Comparison of ENCODE assay signal across 12 cellular contexts in the genomic region with DNA sequence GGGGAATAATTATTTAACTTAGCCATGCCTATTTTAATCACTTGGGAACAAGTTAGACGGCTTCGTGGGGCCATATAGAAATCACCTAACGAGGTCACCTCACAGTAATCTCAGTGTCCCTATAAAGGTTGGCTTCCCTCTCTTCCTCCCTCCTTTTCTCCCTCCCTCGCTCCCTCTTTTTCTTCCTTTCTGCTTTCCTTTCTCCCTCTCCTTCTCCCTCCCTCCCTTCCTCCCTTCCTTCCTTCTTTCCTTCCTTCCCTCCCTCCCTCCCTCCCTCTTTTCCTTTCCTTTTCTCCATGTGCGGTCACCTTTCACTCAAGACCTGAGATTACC.
DNase-seq lines count a peak whose midpoint lies in the region; ATAC-seq and TF ChIP-seq lines count a peak whose summit lies in the region.
"Had no signal": no experiment of that assay in that cellular context is flagged by ENCODE, and none has a peak within 500 bp of the region (broad histone marks: within the 10 kb centered on the region; RNA-seq: fewer than 3 reads in every experiment).

No MANE protein-coding gene starts in this region.

- H3K4me1 ChIP-seq in IMR-90 (ENCODE audit: control insufficient read depth, insufficient read depth, low read length) (peaks cover 2% of the 10 kb centered on the region; the same call in 1 of the 2 replicates), psoas muscle (no peaks in the 10 kb centered on the region)
- H3K4me1 ChIP-seq: Caco-2, Peyer's patch, SJSA1 had no signal

- ATAC-seq in IMR-90 (ENCODE audit: low read depth) (no peak), psoas muscle (no peak), GM19463 (IDR thresholded peaks at IDR 0.05; ENCODE audit: unreplicated experiment) (no peak), GM18873 (IDR thresholded peaks at IDR 0.05; ENCODE audit: low FRiP score, unreplicated experiment) (no peak)

- H2BK5ac ChIP-seq in IMR-90 (ENCODE audit: low read depth, low read length, poor library complexity, severe bottlenecking): no peak overlapping the region

- H4K20me1 ChIP-seq in IMR-90 (ENCODE audit: insufficient read depth, low read length): no peaks in the 10 kb centered on the region

- H3K9me1 ChIP-seq in IMR-90 (ENCODE audit: insufficient read depth, low read length): no peaks in the 10 kb centered on the region

- H3K9me3 ChIP-seq in IMR-90 (ENCODE audit: control insufficient read depth, insufficient read depth, low read length) (no peaks in the 10 kb centered on the region), psoas muscle (no peaks in the 10 kb centered on the region)
- H3K9me3 ChIP-seq: Caco-2, Peyer's patch, SJSA1 had no signal

- H3K27me3 ChIP-seq in IMR-90 (ENCODE audit: control insufficient read depth, insufficient read depth, low read length) (no peaks in the 10 kb centered on the region), psoas muscle (ENCODE audit: insufficient read depth in 3 of 3, low read length in 2 of 3) (no peaks in the 10 kb centered on the region)
- H3K27me3 ChIP-seq: Peyer's patch had no signal

- intact Hi-C loops in Calu3 (cut with micrococcal nuclease; ENCODE audit: unreplicated experiment): loop anchor here (10.0 kb wide), 1 partner anchor 753 kb away; no protein-coding TSS in a partner anchor
- intact Hi-C loops in IMR-90 (cut with micrococcal nuclease): loop anchor here (5.0 to 10.0 kb wide), 10 partner anchors 205 to 1383 kb away; a partner anchor contains a TSS
- intact Hi-C loops in psoas muscle (cut with DNase I): loop anchor here in 1 of 2 donors (10.0 kb wide), 1 partner anchor 163 kb away; no protein-coding TSS in a partner anchor

- H4K5ac ChIP-seq in IMR-90 (ENCODE audit: low read depth, low read length): no peak overlapping the region

- POLR2A ChIA-PET in IMR-90 (lab: Charles Lee; ENCODE audit: unreplicated experiment): no interaction called here

- no peak overlapping the region for H3K14ac ChIP-seq in IMR-90 (replicated peaks; ENCODE audit: low read depth, low read length)

- WGBS in IMR-90 (ENCODE audit: extremely low coverage in 2 of 2, insufficient read length in 1 of 2), 2 experiments: 93% methylated on average over 3 of the region's 5 CpGs; no CpG with 5 or more reads in 1 of the 2 experiments
- WGBS in psoas muscle, 3 donors: 79 to 80% (median 79%) methylated on average over 4 to 5 of the region's 5 CpGs

- H3K27ac Mint-ChIP-seq in Calu3 (ENCODE audit: unreplicated experiment): no peak overlapping the region
- H3K27ac Mint-ChIP-seq: CD4-positive, alpha-beta T cell had no signal

- no peak overlapping the region for H2BK15ac ChIP-seq in IMR-90 (ENCODE audit: low read depth, low read length)

- dilution Hi-C loops in IMR-90 (cut with HindIII; ENCODE audit: low sequenced_read_pairs, unreplicated experiment): no loop called here

- no TSS peak for BruUV-seq in Calu3 (replicated peaks; lab: Mats Ljungman, UMichigan)
- BruUV-seq in IMR-90 (replicated peaks; lab: Mats Ljungman, UMichigan): no TSS peak

- H3K9me3 Mint-ChIP-seq in Calu3 (ENCODE audit: low read depth, unreplicated experiment): peaks cover 2% of the 10 kb centered on the region
- H3K9me3 Mint-ChIP-seq: CD4-positive, alpha-beta T cell had no signal

- in situ Hi-C loops in IMR-90 (cut with MboI; ENCODE audit: low sequenced_read_pairs): loop anchor here (10.0 kb wide), 1 partner anchor 1383 kb away; no protein-coding TSS in a partner anchor

- DNase-seq in Calu3: no peak
- no peak for DNase-seq in IMR-90
- DNase-seq in caudate nucleus (lab: John Stamatoyannopoulos, UW): no peak
- DNase-seq in psoas muscle: no peak
- no peak for DNase-seq in RKO (ENCODE audit: low spot score)
- DNase-seq: NCI-H748 treated with DMSO at 0.1 percent for 48 hours had no signal

- H3K23ac ChIP-seq in IMR-90 (ENCODE audit: low read depth, low read length): no peak overlapping the region

- TF ChIP-seq CTCF in Calu3 (IDR thresholded peaks at IDR 0.05; ENCODE audit: unreplicated experiment) (no peak), IMR-90 (conservative IDR thresholded peaks at IDR 0.05; ENCODE audit: low read depth, low read length) (no peak), psoas muscle (IDR thresholded peaks at IDR 0.05) (no peak)

- H3K4me3 Mint-ChIP-seq in Calu3 (ENCODE audit: low read depth, unreplicated experiment): peak overlapping the region; percentile 28
- H3K4me3 Mint-ChIP-seq: CD4-positive, alpha-beta T cell had no signal

- no peak overlapping the region for H2AFZ ChIP-seq in IMR-90 (replicated peaks; ENCODE audit: low read length, poor library complexity)

- no peak for TF ChIP-seq POLR2A in IMR-90 (IDR thresholded peaks at IDR 0.05; ENCODE audit: low read depth, low read length)

- H3K18ac ChIP-seq in IMR-90 (ENCODE audit: low read depth, low read length): no peak overlapping the region

- no peaks in the 10 kb centered on the region for H3K36me3 Mint-ChIP-seq in Calu3 (ENCODE audit: insufficient read depth, unreplicated experiment)

- no peaks in the 10 kb centered on the region for H3K79me1 ChIP-seq in IMR-90 (ENCODE audit: low read depth in 1 of 2, low read length in 2 of 2)

- H2BK20ac ChIP-seq in IMR-90 (ENCODE audit: low read depth, low read length): 0 out of 2 replicates have a peak overlapping the region, but pooled peaks have one; percentile 1

- no peaks in the 10 kb centered on the region for H3K27me3 Mint-ChIP-seq in Calu3 (ENCODE audit: unreplicated experiment)

- no peak overlapping the region for H2AK9ac ChIP-seq in IMR-90 (replicated peaks; ENCODE audit: low read depth, low read length, poor library complexity)

- H4K91ac ChIP-seq in IMR-90 (ENCODE audit: insufficient read depth, low read depth, low read length): no peak overlapping the region

- H3K36me3 ChIP-seq in IMR-90 (ENCODE audit: control insufficient read depth, insufficient read depth, low read length): no peaks in the 10 kb centered on the region
- no peaks in the 10 kb centered on the region for H3K36me3 ChIP-seq in psoas muscle (ENCODE audit: insufficient read depth in 1 of 2, low read depth in 1 of 2)
- H3K36me3 ChIP-seq: Peyer's patch, SJSA1 had no signal

- H3K27ac ChIP-seq in IMR-90 (ENCODE audit: insufficient read depth, low read length) (no peak overlapping the region), caudate nucleus (ENCODE audit: low read depth, low read length) (peak overlapping the region; percentile 52), psoas muscle (no peak overlapping the region)
- H3K27ac ChIP-seq: Peyer's patch, SJSA1 had no signal

- no peak for TF ChIP-seq RAD21 in IMR-90 (IDR thresholded peaks at IDR 0.05; ENCODE audit: low read length)

- CTCF ChIA-PET in Calu3 (lab: Charles Lee): interaction anchor here (0.7 kb wide), 1 partner anchor 72 kb away, joined by 18 read pairs; no protein-coding TSS in a partner anchor
- CTCF ChIA-PET in IMR-90 (lab: Yijun Ruan, JAX): interaction anchor here (0.6 to 1.7 kb wide), 14 partner anchors 11 to 1382 kb away, joined by 3 to 6 read pairs (median 4); no protein-coding TSS in a partner anchor

- no peak overlapping the region for H2BK120ac ChIP-seq in IMR-90 (ENCODE audit: low read depth, low read length)

- no peak overlapping the region for H3K9ac ChIP-seq in IMR-90 (ENCODE audit: low read depth, low read length)

- no peak overlapping the region for H3K4ac ChIP-seq in IMR-90 (ENCODE audit: low read depth, low read length)

- H2AK5ac ChIP-seq in IMR-90 (ENCODE audit: low read depth, low read length): no peak overlapping the region

- H3K4me3 ChIP-seq in IMR-90 (ENCODE audit: insufficient read depth, low read depth, low read length): no peak overlapping the region
- peak overlapping the region; percentile 10 for H3K4me3 ChIP-seq in psoas muscle
- H3K4me3 ChIP-seq: Peyer's patch, SJSA1 had no signal

- H3K56ac ChIP-seq in IMR-90 (ENCODE audit: extremely low read depth, insufficient read depth, low read length): no peak overlapping the region

- H3K4me2 ChIP-seq in IMR-90 (ENCODE audit: low read depth, low read length): no peak overlapping the region

- peak overlapping the region in 1 of 2 experiments; percentile 32; a peak in 1 of 4 replicates for H4K8ac ChIP-seq in IMR-90 (ENCODE audit: low read depth in 2 of 2, low read length in 2 of 2)

- no peaks in the 10 kb centered on the region for H3K4me1 Mint-ChIP-seq in Calu3 (ENCODE audit: low read depth, unreplicated experiment)

TF ChIP-seq in IMR-90, 13 proteins besides CTCF, POLR2A, EP300 and RAD21:
- TF ChIP-seq NFE2L2 (IDR thresholded peaks at IDR 0.05; ENCODE audit: low read depth, low read length) (no peak), MXI1 (IDR thresholded peaks at IDR 0.05; ENCODE audit: borderline replicate concordance, low read depth, low read length) (no peak), FOS (IDR thresholded peaks at IDR 0.05; ENCODE audit: low read depth, low read length) (no peak), CHD1 (IDR thresholded peaks at IDR 0.05; ENCODE audit: low read depth, low read length) (no peak), SMC3 (IDR thresholded peaks at IDR 0.05; ENCODE audit: low read depth, low read length) (no peak), RCOR1 (IDR thresholded peaks at IDR 0.05; ENCODE audit: insufficient replicate concordance, low read length) (no peak), RFX5 (IDR thresholded peaks at IDR 0.05; ENCODE audit: low read depth, low read length) (no peak), CEBPB (IDR thresholded peaks at IDR 0.05; ENCODE audit: low read depth, low read length) (no peak), MAZ (IDR thresholded peaks at IDR 0.05; ENCODE audit: borderline replicate concordance, low read depth, low read length) (no peak), BHLHE40 (IDR thresholded peaks at IDR 0.05; ENCODE audit: low read depth, low read length) (no peak), MAFK (IDR thresholded peaks at IDR 0.05; ENCODE audit: low read depth, low read length) (no peak)
- TF ChIP-seq, protein P1, sequence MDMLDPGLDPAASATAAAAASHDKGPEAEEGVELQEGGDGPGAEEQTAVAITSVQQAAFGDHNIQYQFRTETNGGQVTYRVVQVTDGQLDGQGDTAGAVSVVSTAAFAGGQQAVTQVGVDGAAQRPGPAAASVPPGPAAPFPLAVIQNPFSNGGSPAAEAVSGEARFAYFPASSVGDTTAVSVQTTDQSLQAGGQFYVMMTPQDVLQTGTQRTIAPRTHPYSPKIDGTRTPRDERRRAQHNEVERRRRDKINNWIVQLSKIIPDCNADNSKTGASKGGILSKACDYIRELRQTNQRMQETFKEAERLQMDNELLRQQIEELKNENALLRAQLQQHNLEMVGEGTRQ (IDR thresholded peaks at IDR 0.05; ENCODE audit: low read depth, low read length): no peak
- TF ChIP-seq, protein P2, sequence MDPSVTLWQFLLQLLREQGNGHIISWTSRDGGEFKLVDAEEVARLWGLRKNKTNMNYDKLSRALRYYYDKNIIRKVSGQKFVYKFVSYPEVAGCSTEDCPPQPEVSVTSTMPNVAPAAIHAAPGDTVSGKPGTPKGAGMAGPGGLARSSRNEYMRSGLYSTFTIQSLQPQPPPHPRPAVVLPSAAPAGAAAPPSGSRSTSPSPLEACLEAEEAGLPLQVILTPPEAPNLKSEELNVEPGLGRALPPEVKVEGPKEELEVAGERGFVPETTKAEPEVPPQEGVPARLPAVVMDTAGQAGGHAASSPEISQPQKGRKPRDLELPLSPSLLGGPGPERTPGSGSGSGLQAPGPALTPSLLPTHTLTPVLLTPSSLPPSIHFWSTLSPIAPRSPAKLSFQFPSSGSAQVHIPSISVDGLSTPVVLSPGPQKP (IDR thresholded peaks at IDR 0.05; ENCODE audit: borderline replicate concordance, low read depth, low read length): no peak
